In genomic region chr7:144725070-144725469, GRCh38 we compare ENCODE assay signal across 11 cellular contexts.
DNase-seq lines count a peak whose midpoint lies in the region; ATAC-seq, FAIRE-seq and TF ChIP-seq lines count a peak whose summit lies in the region.
"Had no signal": no experiment of that assay in that cellular context is flagged by ENCODE, and none has a peak within 500 bp of the region (broad histone marks: within the 10 kb centered on the region; RNA-seq: fewer than 3 reads in every experiment).

No MANE protein-coding gene starts in this region.

- no peaks in the 10 kb centered on the region for H3K27me3 ChIP-seq in thoracic aorta (replicated peaks; ENCODE audit: insufficient read depth)
- no peaks in the 10 kb centered on the region for H3K27me3 ChIP-seq in esophagus muscularis mucosa

- H3K36me3 ChIP-seq in thoracic aorta (no peaks in the 10 kb centered on the region), esophagus muscularis mucosa (no peaks in the 10 kb centered on the region)

- H3K4me3 ChIP-seq in thoracic aorta (peak overlapping the region; percentile 57), esophagus muscularis mucosa (no peak overlapping the region)

- H3K4me1 ChIP-seq in thoracic aorta (ENCODE audit: control insufficient read depth in 1 of 2, low read depth in 2 of 2) (peaks cover 16 to 28% of the 10 kb centered on the region in 2 donors), esophagus muscularis mucosa (no peaks in the 10 kb centered on the region)

- no peak for TF ChIP-seq POLR2A in esophagus muscularis mucosa (IDR thresholded peaks at IDR 0.05; ENCODE audit: low read depth)
- no peak for TF ChIP-seq POLR2A in GM12892 (IDR thresholded peaks at IDR 0.05; ENCODE audit: low read depth, low read length)

- WGBS in esophagus muscularis mucosa: 84% methylated on average over 1 of the region's 1 CpG

- H3K27ac ChIP-seq in thoracic aorta (no peak overlapping the region), esophagus muscularis mucosa (replicated peaks in 1 of 4) (no peak overlapping the region)

- H3K9me3 ChIP-seq in thoracic aorta: no peaks in the 10 kb centered on the region
- H3K9me3 ChIP-seq in esophagus muscularis mucosa: no peaks in the 10 kb centered on the region

- ATAC-seq in HG02571 (IDR thresholded peaks at IDR 0.05; ENCODE audit: unreplicated experiment) (peak; percentile 94), HG03196 (IDR thresholded peaks at IDR 0.05; ENCODE audit: unreplicated experiment) (peak; percentile 100), thoracic aorta (ENCODE audit: insufficient number of reproducible peaks, low FRiP score, low read depth) (no peak), left lobe of liver (no peak)

- TF ChIP-seq CTCF in thoracic aorta (IDR thresholded peaks at IDR 0.05): no peak
- TF ChIP-seq CTCF in esophagus muscularis mucosa (IDR thresholded peaks at IDR 0.05): no peak

- TF ChIP-seq EP300 in esophagus muscularis mucosa (IDR thresholded peaks at IDR 0.05): no peak

- FAIRE-seq in GM12892 (lab: Jason Lieb, UNC): no peak

- peak; percentile 4 for DNase-seq in NCI-H748 (lab: John Stamatoyannopoulos, UW; ENCODE audit: unreplicated experiment)
- no peak for DNase-seq in NCI-H748 treated with DMSO at 0.1 percent for 48 hours (lab: John Stamatoyannopoulos, UW)
- no peak for DNase-seq in thoracic aorta (ENCODE audit: low spot score)
- DNase-seq in esophagus muscularis mucosa (ENCODE audit: extremely low spot score): no peak
- no peak for DNase-seq in GM12892 (ENCODE audit: insufficient read length)
- no peak for DNase-seq in left lobe of liver (ENCODE audit: low spot score)
- DNase-seq: activated CD4-positive, alpha-beta memory T cell treated with anti-CD3 and anti-CD28 coated beads, Interleukin-2, amount 10 ng/mL, durations not matched to agents 7 days and 5 days; H9; head of caudate nucleus had no signal

- intact Hi-C loops in esophagus muscularis mucosa (cut with DNase I): no loop called here

Comparison
In these comparisons a context has a peak if more than half of its experiments do, and no peak if none do; other contexts are left out.
1. ATAC-seq: peak in HG02571 (single experiment) and HG03196 (single experiment); none in thoracic aorta (single experiment) and left lobe of liver (single experiment).